2 cellular contexts compared by ENCODE assay signal in the genomic region with DNA sequence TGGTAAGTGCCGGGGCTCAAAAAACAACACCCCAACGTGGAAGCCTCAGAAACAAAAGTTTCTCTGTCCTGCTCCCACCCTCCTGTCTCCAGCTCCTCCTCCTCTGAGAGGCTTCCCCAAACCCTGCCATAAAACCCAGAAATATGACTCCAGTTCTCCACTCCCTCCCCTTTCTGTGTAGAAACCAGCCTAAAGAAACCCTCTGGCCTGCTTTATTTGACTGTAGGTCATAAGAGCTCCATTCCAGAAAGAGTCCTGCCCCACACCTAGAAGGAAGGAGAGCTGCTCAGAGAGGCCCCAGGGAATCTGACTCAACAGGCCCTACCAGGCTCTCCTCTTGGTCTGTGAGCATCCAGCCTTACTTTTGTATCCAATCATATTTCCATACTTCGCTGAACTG.
TF ChIP-seq lines count a peak whose summit lies in the region.

No MANE protein-coding gene starts in this region.

TF ChIP-seq in A549, 52 proteins besides CTCF, POLR2A, EP300 and RAD21 (continued from another document):
- TF ChIP-seq, protein P1, sequence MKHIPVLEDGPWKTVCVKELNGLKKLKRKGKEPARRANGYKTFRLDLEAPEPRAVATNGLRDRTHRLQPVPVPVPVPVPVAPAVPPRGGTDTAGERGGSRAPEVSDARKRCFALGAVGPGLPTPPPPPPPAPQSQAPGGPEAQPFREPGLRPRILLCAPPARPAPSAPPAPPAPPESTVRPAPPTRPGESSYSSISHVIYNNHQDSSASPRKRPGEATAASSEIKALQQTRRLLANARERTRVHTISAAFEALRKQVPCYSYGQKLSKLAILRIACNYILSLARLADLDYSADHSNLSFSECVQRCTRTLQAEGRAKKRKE (CRISPR knock-in tag; IDR thresholded peaks at IDR 0.05; ENCODE audit: low read depth), result no peak
- TF ChIP-seq HEYL (CRISPR knock-in tag; IDR thresholded peaks at IDR 0.05) (no peak), PHF8 (IDR thresholded peaks at IDR 0.05; ENCODE audit: borderline replicate concordance, low read depth) (no peak), CHD4 (IDR thresholded peaks at IDR 0.05; ENCODE audit: borderline replicate concordance) (no peak), TFCP2L1 (CRISPR knock-in tag; IDR thresholded peaks at IDR 0.05) (no peak), ESRRA (IDR thresholded peaks at IDR 0.05; ENCODE audit: borderline replicate concordance, low read length) (no peak), KDM1A (IDR thresholded peaks at IDR 0.05; ENCODE audit: low read depth) (no peak), ZNF302 (CRISPR knock-in tag; IDR thresholded peaks at IDR 0.05) (no peak), ZFP36 (IDR thresholded peaks at IDR 0.05; ENCODE audit: borderline replicate concordance, partially characterized antibody) (no peak), HOXB13 (CRISPR knock-in tag; IDR thresholded peaks at IDR 0.05; ENCODE audit: low read depth) (no peak), EHMT2 (IDR thresholded peaks at IDR 0.05; ENCODE audit: low read depth) (no peak), ZSCAN20 (CRISPR knock-in tag; IDR thresholded peaks at IDR 0.05) (no peak), JUNB (IDR thresholded peaks at IDR 0.05) (no peak), BHLHE40 (IDR thresholded peaks at IDR 0.05; ENCODE audit: low read depth, low read length) (no peak)
- TF ChIP-seq, protein P2, sequence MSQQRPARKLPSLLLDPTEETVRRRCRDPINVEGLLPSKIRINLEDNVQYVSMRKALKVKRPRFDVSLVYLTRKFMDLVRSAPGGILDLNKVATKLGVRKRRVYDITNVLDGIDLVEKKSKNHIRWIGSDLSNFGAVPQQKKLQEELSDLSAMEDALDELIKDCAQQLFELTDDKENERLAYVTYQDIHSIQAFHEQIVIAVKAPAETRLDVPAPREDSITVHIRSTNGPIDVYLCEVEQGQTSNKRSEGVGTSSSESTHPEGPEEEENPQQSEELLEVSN (IDR thresholded peaks at IDR 0.05; ENCODE audit: borderline replicate concordance, low read depth), result no peak

TF ChIP-seq in HEK293, 187 proteins besides CTCF, POLR2A, EP300 and RAD21 (continued from another document):
- TF ChIP-seq, protein P3, sequence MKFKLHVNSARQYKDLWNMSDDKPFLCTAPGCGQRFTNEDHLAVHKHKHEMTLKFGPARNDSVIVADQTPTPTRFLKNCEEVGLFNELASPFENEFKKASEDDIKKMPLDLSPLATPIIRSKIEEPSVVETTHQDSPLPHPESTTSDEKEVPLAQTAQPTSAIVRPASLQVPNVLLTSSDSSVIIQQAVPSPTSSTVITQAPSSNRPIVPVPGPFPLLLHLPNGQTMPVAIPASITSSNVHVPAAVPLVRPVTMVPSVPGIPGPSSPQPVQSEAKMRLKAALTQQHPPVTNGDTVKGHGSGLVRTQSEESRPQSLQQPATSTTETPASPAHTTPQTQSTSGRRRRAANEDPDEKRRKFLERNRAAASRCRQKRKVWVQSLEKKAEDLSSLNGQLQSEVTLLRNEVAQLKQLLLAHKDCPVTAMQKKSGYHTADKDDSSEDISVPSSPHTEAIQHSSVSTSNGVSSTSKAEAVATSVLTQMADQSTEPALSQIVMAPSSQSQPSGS (tag by site-specific recombination; IDR thresholded peaks at IDR 0.05; ENCODE audit: low read depth), result no peak
- no peak for TF ChIP-seq MZF1 (tag by site-specific recombination; IDR thresholded peaks at IDR 0.05; ENCODE audit: borderline replicate concordance)
- TF ChIP-seq, protein P4, sequence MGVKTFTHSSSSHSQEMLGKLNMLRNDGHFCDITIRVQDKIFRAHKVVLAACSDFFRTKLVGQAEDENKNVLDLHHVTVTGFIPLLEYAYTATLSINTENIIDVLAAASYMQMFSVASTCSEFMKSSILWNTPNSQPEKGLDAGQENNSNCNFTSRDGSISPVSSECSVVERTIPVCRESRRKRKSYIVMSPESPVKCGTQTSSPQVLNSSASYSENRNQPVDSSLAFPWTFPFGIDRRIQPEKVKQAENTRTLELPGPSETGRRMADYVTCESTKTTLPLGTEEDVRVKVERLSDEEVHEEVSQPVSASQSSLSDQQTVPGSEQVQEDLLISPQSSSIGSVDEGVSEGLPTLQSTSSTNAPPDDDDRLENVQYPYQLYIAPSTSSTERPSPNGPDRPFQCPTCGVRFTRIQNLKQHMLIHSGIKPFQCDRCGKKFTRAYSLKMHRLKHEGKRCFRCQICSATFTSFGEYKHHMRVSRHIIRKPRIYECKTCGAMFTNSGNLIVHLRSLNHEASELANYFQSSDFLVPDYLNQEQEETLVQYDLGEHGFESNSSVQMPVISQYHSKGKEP (tag by site-specific recombination; IDR thresholded peaks at IDR 0.05), result no peak
- TF ChIP-seq ZNF571 (tag by site-specific recombination; IDR thresholded peaks at IDR 0.05), result no peak
- no peak for TF ChIP-seq GFI1B (tag by site-specific recombination; IDR thresholded peaks at IDR 0.05)
- TF ChIP-seq ZNF121 (tag by site-specific recombination; IDR thresholded peaks at IDR 0.05), result no peak
- TF ChIP-seq OSR2 (tag by site-specific recombination; IDR thresholded peaks at IDR 0.05), result no peak
- no peak for TF ChIP-seq SP7 (tag by site-specific recombination; IDR thresholded peaks at IDR 0.05)
- no peak for TF ChIP-seq ZNF433 (tag by site-specific recombination; IDR thresholded peaks at IDR 0.05; ENCODE audit: low read depth)
- TF ChIP-seq, protein P5, sequence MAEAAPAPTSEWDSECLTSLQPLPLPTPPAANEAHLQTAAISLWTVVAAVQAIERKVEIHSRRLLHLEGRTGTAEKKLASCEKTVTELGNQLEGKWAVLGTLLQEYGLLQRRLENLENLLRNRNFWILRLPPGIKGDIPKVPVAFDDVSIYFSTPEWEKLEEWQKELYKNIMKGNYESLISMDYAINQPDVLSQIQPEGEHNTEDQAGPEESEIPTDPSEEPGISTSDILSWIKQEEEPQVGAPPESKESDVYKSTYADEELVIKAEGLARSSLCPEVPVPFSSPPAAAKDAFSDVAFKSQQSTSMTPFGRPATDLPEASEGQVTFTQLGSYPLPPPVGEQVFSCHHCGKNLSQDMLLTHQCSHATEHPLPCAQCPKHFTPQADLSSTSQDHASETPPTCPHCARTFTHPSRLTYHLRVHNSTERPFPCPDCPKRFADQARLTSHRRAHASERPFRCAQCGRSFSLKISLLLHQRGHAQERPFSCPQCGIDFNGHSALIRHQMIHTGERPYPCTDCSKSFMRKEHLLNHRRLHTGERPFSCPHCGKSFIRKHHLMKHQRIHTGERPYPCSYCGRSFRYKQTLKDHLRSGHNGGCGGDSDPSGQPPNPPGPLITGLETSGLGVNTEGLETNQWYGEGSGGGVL (tag by site-specific recombination; IDR thresholded peaks at IDR 0.05), result 0 out of 2 replicates have a peak, but pooled peaks have one; percentile 26
- 0 out of 2 replicates have a peak, but pooled peaks have one; percentile 27 for TF ChIP-seq ZNF548 (tag by site-specific recombination; IDR thresholded peaks at IDR 0.05)
- TF ChIP-seq ZNF341 (tag by site-specific recombination; IDR thresholded peaks at IDR 0.05; ENCODE audit: low read depth), result 0 out of 2 replicates have a peak, but pooled peaks have one; percentile 29
